ENCODE assay signal across 17 cellular contexts in the genomic region with DNA sequence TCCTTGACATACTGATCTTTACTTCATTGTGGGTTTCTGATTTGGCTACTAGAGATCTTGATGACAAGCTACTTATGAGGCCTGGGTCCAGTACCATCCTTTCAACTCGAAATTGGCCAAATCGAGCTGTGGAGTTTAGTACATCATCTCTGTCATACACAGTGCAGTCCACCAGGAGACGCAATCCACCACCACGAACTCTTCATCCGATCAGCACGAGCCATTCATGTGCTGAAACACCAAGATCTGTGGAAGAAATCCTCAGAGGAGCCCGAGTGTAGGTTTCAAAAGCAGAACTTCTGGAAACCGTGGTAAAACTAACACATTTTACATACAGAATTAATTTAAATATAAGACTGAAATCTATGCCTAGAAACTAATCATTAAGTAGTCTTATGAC. TPM values are rescaled to one million over a fixed set of nuclear protein-coding genes. Genes with fewer than 3 reads are reported as not detected.
DNase-seq lines count a peak whose midpoint lies in the region; ATAC-seq, FAIRE-seq and TF ChIP-seq lines count a peak whose summit lies in the region.
"Had no signal": no experiment of that assay in that cellular context is flagged by ENCODE, and none has a peak within 500 bp of the region (broad histone marks: within the 10 kb centered on the region; RNA-seq: fewer than 3 reads in every experiment).

No MANE protein-coding gene starts in this region.

- H3K9me1 ChIP-seq in endothelial cell of umbilical vein (replicated peaks; ENCODE audit: control insufficient read depth, extremely low read depth, insufficient read depth, low read length) = no peaks in the 10 kb centered on the region

- DNase-seq in ACHN (peak; percentile 22), SJCRH30 (peak; percentile 13 to 39), endothelial cell of umbilical vein (ENCODE audit: low read depth, low spot score) (peak; percentile 6), lower lobe of right lung (no peak), D721Med (ENCODE audit: insufficient read length, low spot score) (no peak)
- DNase-seq: activated CD4-positive, alpha-beta T cell treated with anti-CD3 and anti-CD28 coated beads, Interleukin-2, amount 50 U/mL, for 4 hours; activated naive CD4-positive, alpha-beta T cell treated with anti-CD3 and anti-CD28 coated beads, Interleukin-2, amount 10 ng/mL, durations not matched to agents 7 days and 5 days; colonic mucosa; foreskin melanocyte; left colon; NCI-H1048; NCI-H69; stimulated activated naive CD4-positive, alpha-beta T cell had no signal

- H3K27ac ChIP-seq in SJCRH30 = no peak overlapping the region
- no peak overlapping the region for H3K27ac ChIP-seq in endothelial cell of umbilical vein (ENCODE audit: insufficient read depth, low read depth, low read length)
- H3K27ac ChIP-seq in lower lobe of right lung = no peak overlapping the region
- H3K27ac ChIP-seq: colonic mucosa, HL-60 had no signal

- ATAC-seq in lower lobe of right lung (no peak), HG03521 (IDR thresholded peaks at IDR 0.05; ENCODE audit: unreplicated experiment) (no peak), GM18505 (IDR thresholded peaks at IDR 0.05; ENCODE audit: unreplicated experiment) (no peak)
- ATAC-seq: left colon had no signal

- peak; percentile 31 for FAIRE-seq in G401.6 (lab: Jason Lieb, UNC)
- FAIRE-seq in endothelial cell of umbilical vein (lab: Jason Lieb, UNC) = no peak
- no peak for FAIRE-seq in D721Med (lab: Jason Lieb, UNC)

- H3K9me3 ChIP-seq in SJCRH30 (replicated peaks) (no peaks in the 10 kb centered on the region), endothelial cell of umbilical vein (replicated peaks; ENCODE audit: control insufficient read depth, insufficient read depth, low read length) (no peaks in the 10 kb centered on the region), lower lobe of right lung (no peaks in the 10 kb centered on the region)
- H3K9me3 ChIP-seq: colonic mucosa had no signal

- no TSS peak for BruUV-seq in endothelial cell of umbilical vein (replicated peaks; lab: Mats Ljungman, UMichigan)

- H3K4me1 ChIP-seq in SJCRH30 (no peaks in the 10 kb centered on the region), endothelial cell of umbilical vein (ENCODE audit: control insufficient read depth, extremely low read depth, insufficient read depth, low read length) (no peaks in the 10 kb centered on the region), lower lobe of right lung (no peaks in the 10 kb centered on the region)
- H3K4me1 ChIP-seq: colonic mucosa had no signal

- POLR2A ChIA-PET in endothelial cell of umbilical vein (lab: Charles Lee) = no interaction called here

- no peak overlapping the region for H2AFZ ChIP-seq in endothelial cell of umbilical vein (ENCODE audit: low read depth, low read length)

- H3K36me3 ChIP-seq in SJCRH30 (peaks cover 32% of the 10 kb centered on the region), endothelial cell of umbilical vein (ENCODE audit: control insufficient read depth in 2 of 2, extremely low read depth in 1 of 2, insufficient read depth in 2 of 2, low read length in 2 of 2) (peaks cover 2 to 9% of the 10 kb centered on the region in 2 experiments), lower lobe of right lung (peaks cover 66% of the 10 kb centered on the region)

- intact Hi-C loops in endothelial cell of umbilical vein (cut with micrococcal nuclease) (no loop called here), lower lobe of right lung (cut with DNase I) (no loop called here)

- TF ChIP-seq CTCF in endothelial cell of umbilical vein (IDR thresholded peaks at IDR 0.05; ENCODE audit: extremely low read depth in 1 of 2, insufficient read depth in 1 of 2, low read depth in 1 of 2, low read length in 2 of 2) (no peak), lower lobe of right lung (IDR thresholded peaks at IDR 0.05) (no peak), D721Med (IDR thresholded peaks at IDR 0.05; ENCODE audit: insufficient read depth, missing control alignments) (no peak)

- dilution Hi-C loops in endothelial cell of umbilical vein (cut with MboI; ENCODE audit: extremely low pct_ligation_motif_present, low sequenced_read_pairs) = no loop called here

- TF ChIP-seq POLR2A in endothelial cell of umbilical vein (IDR thresholded peaks at IDR 0.05; ENCODE audit: low read depth, low read length) (no peak), GM18505 (IDR thresholded peaks at IDR 0.05; ENCODE audit: borderline replicate concordance, extremely low read depth, insufficient read depth, insufficient read length) (no peak)

- no peak overlapping the region for H3K4me2 ChIP-seq in endothelial cell of umbilical vein (ENCODE audit: insufficient read depth, low read length)

- CTCF ChIA-PET in endothelial cell of umbilical vein (lab: Charles Lee) = no interaction called here

- in situ Hi-C loops in ACHN (cut with HindIII; ENCODE audit: low pct_ligation_motif_present, low pct_unique_long_range_greater_than_20kb, low sequenced_read_pairs) = no loop called here

- H4K20me1 ChIP-seq in endothelial cell of umbilical vein (replicated peaks; ENCODE audit: control insufficient read depth, extremely low read depth, insufficient read depth, low read length) = no peaks in the 10 kb centered on the region

- H3K27me3 ChIP-seq in SJCRH30 (no peaks in the 10 kb centered on the region), endothelial cell of umbilical vein (ENCODE audit: control insufficient read depth in 2 of 2, insufficient read depth in 2 of 2, low read length in 2 of 2) (no peaks in the 10 kb centered on the region), lower lobe of right lung (ENCODE audit: low read depth) (no peaks in the 10 kb centered on the region)
- H3K27me3 ChIP-seq: colonic mucosa had no signal

- no peak overlapping the region for H3K4me3 ChIP-seq in SJCRH30
- H3K4me3 ChIP-seq in endothelial cell of umbilical vein (replicated peaks in 1 of 3; ENCODE audit: insufficient read depth in 1 of 3, low read depth in 1 of 3, low read length in 3 of 3) = no peak overlapping the region
- no peak overlapping the region for H3K4me3 ChIP-seq in lower lobe of right lung
- H3K4me3 ChIP-seq: colonic mucosa had no signal

- no peak overlapping the region for H3K9ac ChIP-seq in endothelial cell of umbilical vein (replicated peaks; ENCODE audit: extremely low read depth, insufficient read depth, low read length)

- no peaks in the 10 kb centered on the region for H3K79me2 ChIP-seq in endothelial cell of umbilical vein (ENCODE audit: control insufficient read depth, insufficient read depth, low read length)

TF ChIP-seq in endothelial cell of umbilical vein, 7 proteins besides CTCF, POLR2A, EP300 and RAD21:
- TF ChIP-seq JUN (IDR thresholded peaks at IDR 0.05; ENCODE audit: borderline replicate concordance, insufficient read depth, insufficient read length, low read depth) = no peak
- TF ChIP-seq POLR2AphosphoS5 (IDR thresholded peaks at IDR 0.05; ENCODE audit: insufficient read depth, low read depth, low read length) = no peak

RNA-seq across cellular contexts. Expression of a gene that starts 14.2 kb away (rescaled TPM):
- 59.7 and 70.0 TPM in 2 replicates for total RNA-seq in SJCRH30 (2014; rRNA removed; shearing (Covaris generic))
- total RNA-seq in endothelial cell of umbilical vein (47.1 and 55.0 TPM in 2 replicates), lower lobe of right lung (13.9 TPM)
- 27.1 and 29.1 TPM in 2 replicates for polyA plus RNA-seq in endothelial cell of umbilical vein
- polyA plus RNA-seq in endothelial cell of umbilical vein (2011; cell fraction: cytosol; rRNA removed) = 33.6 and 37.4 TPM in 2 replicates
- 42.2 and 56.5 TPM in 2 replicates for polyA plus RNA-seq in endothelial cell of umbilical vein (2011; cell fraction: nucleus; rRNA removed)
- polyA plus RNA-seq in endothelial cell of umbilical vein (2012) = 29.0 and 45.9 TPM in 2 replicates
- polyA minus RNA-seq in endothelial cell of umbilical vein = 28.2 and 31.0 TPM in 2 replicates
- polyA minus RNA-seq in endothelial cell of umbilical vein (2011; cell fraction: cytosol; rRNA and poly(A)+ RNA removed) = 26.5 TPM
- polyA minus RNA-seq in endothelial cell of umbilical vein (2011; cell fraction: nucleus; rRNA and poly(A)+ RNA removed) = 16.6 and 29.4 TPM in 2 replicates

RNA-seq across cellular contexts. Expression of a gene that starts 19.6 kb away (rescaled TPM):
- total RNA-seq in SJCRH30 (2014; rRNA removed; shearing (Covaris generic)) = 93.4 and 94.9 TPM in 2 replicates
- total RNA-seq in endothelial cell of umbilical vein (86.0 and 94.5 TPM in 2 replicates), lower lobe of right lung (55.9 TPM)
- 159 and 161 TPM in 2 replicates for polyA plus RNA-seq in endothelial cell of umbilical vein
- polyA plus RNA-seq in endothelial cell of umbilical vein (2011; cell fraction: cytosol; rRNA removed) = 122 and 124 TPM in 2 replicates
- polyA plus RNA-seq in endothelial cell of umbilical vein (2011; cell fraction: nucleus; rRNA removed) = 53.5 and 58.5 TPM in 2 replicates
- polyA plus RNA-seq in endothelial cell of umbilical vein (2012) = 91.8 and 103 TPM in 2 replicates
- 61.2 and 67.2 TPM in 2 replicates for polyA minus RNA-seq in endothelial cell of umbilical vein
- 82.5 TPM for polyA minus RNA-seq in endothelial cell of umbilical vein (2011; cell fraction: cytosol; rRNA and poly(A)+ RNA removed)
- 16.4 and 25.9 TPM in 2 replicates for polyA minus RNA-seq in endothelial cell of umbilical vein (2011; cell fraction: nucleus; rRNA and poly(A)+ RNA removed)

Comparison
In these comparisons a context has a peak if more than half of its experiments do, and no peak if none do; other contexts are left out.
1. DNase-seq: peak in ACHN (single experiment), SJCRH30 (2 of 2) and endothelial cell of umbilical vein (single experiment); none in lower lobe of right lung (single experiment) and D721Med (single experiment).